ENCODE assay signal across 27 cellular contexts in genomic region chr4:155974957-155975356, GRCh38. TPM values are rescaled to one million over a fixed set of nuclear protein-coding genes. Genes with fewer than 3 reads are reported as not detected.
DNase-seq lines count a peak whose midpoint lies in the region; ATAC-seq, FAIRE-seq and TF ChIP-seq lines count a peak whose summit lies in the region.
"Had no signal": no experiment of that assay in that cellular context is flagged by ENCODE, and none has a peak within 500 bp of the region (broad histone marks: within the 10 kb centered on the region; RNA-seq: fewer than 3 reads in every experiment).

No MANE protein-coding gene starts in this region.

- peak overlapping the region; percentile 83; the same call in 1 of the 2 replicates for H2AFZ ChIP-seq in GM12878 (ENCODE audit: control insufficient read depth, low read depth, low read length)
- H2AFZ ChIP-seq: parathyroid adenoma had no signal

- no peak for TF ChIP-seq RAD21 in GM12878 (IDR thresholded peaks at IDR 0.05; ENCODE audit: insufficient read depth, low read depth, low read length)

- no peaks in the 10 kb centered on the region for H3K36me3 ChIP-seq in GM12878 (ENCODE audit: control insufficient read depth in 2 of 2, insufficient read depth in 2 of 2, low read length in 1 of 2)
- H3K36me3 ChIP-seq: thoracic aorta, uterus had no signal

- H3K4me3 ChIP-seq in GM12878 = no peak overlapping the region
- H3K4me3 ChIP-seq: thoracic aorta, uterus had no signal

- TF ChIP-seq POLR2A in GM12878 (IDR thresholded peaks at IDR 0.05; ENCODE audit: low read depth, low read length) = no peak

- TF ChIP-seq CTCF in GM12878 (IDR thresholded peaks at IDR 0.05 in 2 of 3, conservative IDR thresholded peaks at IDR 0.05 in 1 of 3; ENCODE audit: control insufficient read depth in 2 of 3, extremely low read depth in 1 of 3, insufficient read depth in 1 of 3, low read depth in 3 of 3, low read length in 3 of 3) = no peak

- CTCF ChIA-PET in GM12878 (lab: Yijun Ruan, JAX) = interaction anchor here (0.8 to 3.5 kb wide), 8 partner anchors 8 to 165 kb away, joined by 3 to 15 read pairs (median 4); partner anchors contain the start of gene CTSO

- TSS peak; percentile 82 for BruUV-seq in GM12878 (replicated peaks; lab: Mats Ljungman, UMichigan)

- no peaks in the 10 kb centered on the region for H3K27me3 ChIP-seq in GM12878 (replicated peaks in 1 of 2; ENCODE audit: control insufficient read depth in 2 of 2, insufficient read depth in 2 of 2, low read length in 1 of 2)
- H3K27me3 ChIP-seq: uterus had no signal

- no peak overlapping the region for H3K4me2 ChIP-seq in GM12878 (ENCODE audit: control insufficient read depth, insufficient read depth)

- H3K27ac Mint-ChIP-seq in stimulated activated naive CD8-positive, alpha-beta T cell treated with anti-CD3 and anti-CD28 coated beads, Interleukin-15, Interleukin-2, amounts not matched to agents 100 ng/mL and 50 ng/mL, for 24 hours = peak overlapping the region; percentile 46
- H3K27ac Mint-ChIP-seq: immature natural killer cell; stimulated activated naive CD8-positive, alpha-beta T cell treated with anti-CD3 and anti-CD28 coated beads, Interleukin-15, amount 100 ng/mL, for 72 hours had no signal

- no peaks in the 10 kb centered on the region; the same call in 2 of the 3 replicates for H3K9me3 ChIP-seq in GM12878 (replicated peaks; ENCODE audit: control insufficient read depth, insufficient read depth, low read length)
- H3K9me3 ChIP-seq: thoracic aorta, uterus had no signal

- in situ Hi-C loops in GM12878 (cut with MboI) = no loop called here

- no peak overlapping the region for H3K4me3 Mint-ChIP-seq in stimulated activated naive CD8-positive, alpha-beta T cell treated with anti-CD3 and anti-CD28 coated beads, Interleukin-15, Interleukin-2, amounts not matched to agents 100 ng/mL and 50 ng/mL, for 24 hours
- H3K4me3 Mint-ChIP-seq: central memory CD8-positive, alpha-beta T cell; immature natural killer cell; stimulated activated naive CD8-positive, alpha-beta T cell treated with anti-CD3 and anti-CD28 coated beads, Interleukin-15, amount 100 ng/mL, for 72 hours had no signal

- peaks cover 16% of the 10 kb centered on the region for H3K27me3 Mint-ChIP-seq in stimulated activated naive CD8-positive, alpha-beta T cell treated with anti-CD3 and anti-CD28 coated beads, Interleukin-15, Interleukin-2, amounts not matched to agents 100 ng/mL and 50 ng/mL, for 24 hours

- SMC1A ChIA-PET in GM12878 (lab: Charles Lee; ENCODE audit: uncharacterized antibody, unreplicated experiment) = interaction anchor here (1.1 to 2.9 kb wide), 13 partner anchors 8 to 700 kb away, joined by 3 to 10 read pairs (median 4); no protein-coding TSS in a partner anchor

- FAIRE-seq in GM12878 (lab: Jason Lieb, UNC) (peak; percentile 13), urothelium cell line (lab: Jason Lieb, UNC) (no peak)
- FAIRE-seq: H54, small intestine had no signal

- no peaks in the 10 kb centered on the region for H3K9me3 Mint-ChIP-seq in stimulated activated naive CD8-positive, alpha-beta T cell treated with anti-CD3 and anti-CD28 coated beads, Interleukin-15, Interleukin-2, amounts not matched to agents 100 ng/mL and 50 ng/mL, for 24 hours

- no peak for ATAC-seq in stimulated activated naive CD8-positive, alpha-beta T cell treated with anti-CD3 and anti-CD28 coated beads, Interleukin-15, Interleukin-2, amounts not matched to agents 100 U/mL and 50 U/mL, for 24 hours
- ATAC-seq in HG02840 (IDR thresholded peaks at IDR 0.05; ENCODE audit: low FRiP score, unreplicated experiment) (peak; percentile 11), GM12878 (peak; percentile 7; the same call in 1 of the 3 replicates)
- ATAC-seq: left colon had no signal

- H3K36me3 Mint-ChIP-seq in stimulated activated naive CD8-positive, alpha-beta T cell treated with anti-CD3 and anti-CD28 coated beads, Interleukin-15, Interleukin-2, amounts not matched to agents 100 ng/mL and 50 ng/mL, for 24 hours (ENCODE audit: low read depth) = no peaks in the 10 kb centered on the region
- H3K36me3 Mint-ChIP-seq: immature natural killer cell had no signal

- 0% methylated on average over 3 of the region's 3 CpGs for WGBS in GM12878 (ENCODE audit: insufficient coverage, insufficient replicate concordance, low lambda C conversion rate, missing lambda C conversion rate)

- H3K27ac ChIP-seq in GM12878 (ENCODE audit: control insufficient read depth, insufficient read depth) = peak overlapping the region; percentile 76
- H3K27ac ChIP-seq: parathyroid adenoma, RWPE1, thoracic aorta, uterus had no signal

- no peaks in the 10 kb centered on the region for H4K20me1 ChIP-seq in GM12878 (ENCODE audit: control insufficient read depth, insufficient read depth)

- H3K4me1 Mint-ChIP-seq in stimulated activated naive CD8-positive, alpha-beta T cell treated with anti-CD3 and anti-CD28 coated beads, Interleukin-15, Interleukin-2, amounts not matched to agents 100 ng/mL and 50 ng/mL, for 24 hours (ENCODE audit: low read depth) = no peaks in the 10 kb centered on the region
- H3K4me1 Mint-ChIP-seq: central memory CD8-positive, alpha-beta T cell; immature natural killer cell; stimulated activated naive CD8-positive, alpha-beta T cell treated with anti-CD3 and anti-CD28 coated beads, Interleukin-15, amount 100 ng/mL, for 72 hours had no signal

- peaks cover 11% of the 10 kb centered on the region for H3K4me1 ChIP-seq in GM12878 (ENCODE audit: control insufficient read depth, insufficient read depth, low read length)
- H3K4me1 ChIP-seq: parathyroid adenoma, uterus had no signal

- TF ChIP-seq EP300 in GM12878 (IDR thresholded peaks at IDR 0.05; ENCODE audit: borderline replicate concordance in 1 of 2, control insufficient read depth in 1 of 2, low read depth in 2 of 2, low read length in 2 of 2) = no peak

- DNase-seq in stimulated activated naive CD8-positive, alpha-beta T cell treated with anti-CD3 and anti-CD28 coated beads, Interleukin-15, Interleukin-2, amounts not matched to agents 100 U/mL and 50 U/mL, for 24 hours = no peak
- DNase-seq in GM12878 (ENCODE audit: low read depth, low spot score) = no peak
- peak; percentile 21 for DNase-seq in urothelium cell line (ENCODE audit: low spot score)
- no peak for DNase-seq in NCI-H2227 (lab: John Stamatoyannopoulos, UW; ENCODE audit: unreplicated experiment)
- no peak for DNase-seq in LoVo (ENCODE audit: low spot score)
- no peak for DNase-seq in NCI-H1105 treated with DMSO at 0.1 percent for 48 hours (lab: John Stamatoyannopoulos, UW)
- DNase-seq: 8988T; activated CD4-positive, alpha-beta T cell treated with anti-CD3 and anti-CD28 coated beads, Interleukin-2, amount 50 U/mL, for 48 hours; activated CD4-positive, CD25-positive, alpha-beta regulatory T cell treated with anti-CD3 and anti-CD28 coated beads, Interleukin-2, amount 50 U/mL, for 72 hours; activated T-cell treated with anti-CD3 and anti-CD28 coated beads, Interleukin-2, amount 50 U/mL, for 48 hours; Calu3; erythroblast; immature natural killer cell; left colon; mammary epithelial cell; NCI-H446; NCI-H82; small intestine; stimulated activated naive CD8-positive, alpha-beta T cell treated with anti-CD3 and anti-CD28 coated beads, Interleukin-15, amount 100 ng/mL, for 72 hours; uterus had no signal

- H3K79me2 ChIP-seq in GM12878 (ENCODE audit: control insufficient read depth, insufficient read depth, low read length) = no peaks in the 10 kb centered on the region
- H3K79me2 ChIP-seq: parathyroid adenoma had no signal

- RAD21 ChIA-PET in GM12878 (lab: Charles Lee; ENCODE audit: unreplicated experiment) = interaction anchor here (0.6 to 4.4 kb wide), 7 partner anchors 8 to 1181 kb away, joined by 3 to 15 read pairs (median 3); partner anchors contain the start of gene CTSO

- POLR2A ChIA-PET in GM12878 (lab: Charles Lee) = interaction anchor here (1.4 kb wide), 2 partner anchors 8 to 12 kb away, joined by 3 to 4 read pairs; no protein-coding TSS in a partner anchor

- intact Hi-C loops in GM12878 (cut with micrococcal nuclease; ENCODE audit: unreplicated experiment) = loop anchor here (5.0 kb wide), 2 partner anchors 192 to 227 kb away; no protein-coding TSS in a partner anchor

- H3K9ac ChIP-seq in GM12878 (ENCODE audit: control insufficient read depth, insufficient read depth, low read length) = no peak overlapping the region; the same call in 1 of the 2 replicates
- H3K9ac ChIP-seq: parathyroid adenoma had no signal

RNA-seq across cellular contexts. Expression of gene CTSO, which starts 21.3 kb away (rescaled TPM):
- 4.8 and 5.2 TPM in 2 replicates for total RNA-seq in GM12878 (2013; cell fraction: nucleolus; rRNA removed)
- 6.3 and 10.5 TPM in 2 replicates for total RNA-seq in GM12878 (2014; rRNA removed)
- 6.8 and 7.4 TPM in 2 replicates for total RNA-seq in GM12878 (2014; rRNA removed; fragmentation: Illumina TruSeq; extraction: Trizol)
- total RNA-seq in GM12878 (2021) = 6.5 and 6.7 TPM in 2 replicates
- 4.6 TPM for polyA plus RNA-seq in GM12878 (2011; ENCODE audit: low read depth)
- polyA plus RNA-seq in GM12878 (2011; rRNA removed) = 9.7 and 12.5 TPM in 2 replicates
- polyA plus RNA-seq in GM12878 (2011; cell fraction: cytosol; rRNA removed) = 3.4 and 3.8 TPM in 2 replicates
- 3.3 and 3.9 TPM in 2 replicates for polyA plus RNA-seq in GM12878 (2011; cell fraction: nucleus; rRNA removed)
- polyA plus RNA-seq in GM12878 (2012) = 6.0 and 7.2 TPM in 2 replicates
- 9.2 and 13.6 TPM in 2 replicates for polyA plus RNA-seq in GM12878 (2014; fragmentation: Illumina TruSeq; extraction: Trizol)
- 1 to 10 TPM; 3.9 to 4.6 TPM for polyA plus RNA-seq in GM12878 (2014; fragmentation: Nextera tagmentation; extraction: Ambion mirVana)
- polyA plus RNA-seq in GM12878 (2014; rRNA removed) = 6.6 and 7.1 TPM in 2 replicates
- 1 to 10 TPM; 7.4 to 7.6 TPM for polyA plus RNA-seq in GM12878 (2016; fragmentation: Nextera tagmentation; extraction: Ambion mirVana)
- polyA minus RNA-seq in GM12878 (2011; rRNA and poly(A)+ RNA removed) = 2.1 and 3.6 TPM in 2 replicates
- polyA minus RNA-seq in GM12878 (2011; cell fraction: cytosol; rRNA and poly(A)+ RNA removed) = 0.83 and 0.94 TPM in 2 replicates
- 0.85 and 0.96 TPM in 2 replicates for polyA minus RNA-seq in GM12878 (2011; cell fraction: nucleus; rRNA and poly(A)+ RNA removed)
